10 cellular contexts compared by ENCODE assay signal in genomic region chr2:160381425-160381951, GRCh38.
DNase-seq lines count a peak whose midpoint lies in the region; ATAC-seq and TF ChIP-seq lines count a peak whose summit lies in the region.
"Had no signal": no experiment of that assay in that cellular context is flagged by ENCODE, and none has a peak within 500 bp of the region (broad histone marks: within the 10 kb centered on the region; RNA-seq: fewer than 3 reads in every experiment).

No MANE protein-coding gene starts in this region.

- WGBS in gastroesophageal sphincter (ENCODE audit: low coverage in 1 of 2), 2 donors = 26 to 38% methylated on average over 5 of the region's 5 CpGs
- WGBS in trophoblast cell (ENCODE audit: extremely low coverage, insufficient coverage, insufficient read length) = no CpG with 5 or more reads among the region's 5 CpGs

- DNase-seq in CD8-positive, alpha-beta memory T cell = no peak
- DNase-seq in trophoblast cell = peak in 1 of 2 donors; percentile 61
- DNase-seq in amniotic stem cell (lab: John Stamatoyannopoulos, UW) = no peak

- no peak overlapping the region for H3K9ac ChIP-seq in trophoblast cell (ENCODE audit: low read length)
- H3K9ac ChIP-seq: KMS-11, neural progenitor cell had no signal

- no peak overlapping the region for H3K14ac ChIP-seq in trophoblast cell (ENCODE audit: low read length)

- H3K79me1 ChIP-seq in trophoblast cell (ENCODE audit: low read length) = no peaks in the 10 kb centered on the region

- H3K4me2 ChIP-seq in trophoblast cell (ENCODE audit: low read length) = no peak overlapping the region
- H3K4me2 ChIP-seq: KMS-11, neural progenitor cell had no signal

- peak overlapping the region; percentile 92 for H3K4ac ChIP-seq in trophoblast cell (ENCODE audit: low read depth, low read length)

- no peak overlapping the region for H3K27ac ChIP-seq in CD8-positive, alpha-beta memory T cell (ENCODE audit: low read depth, low read length)
- peak overlapping the region; percentile 53 to 74 (median 63) for H3K27ac ChIP-seq in gastroesophageal sphincter
- H3K27ac ChIP-seq in trophoblast cell (ENCODE audit: low read depth, low read length) = no peak overlapping the region
- H3K27ac ChIP-seq: KMS-11, neural progenitor cell had no signal

- H4K91ac ChIP-seq in trophoblast cell (ENCODE audit: low read depth, low read length) = no peak overlapping the region

- H3K9me3 ChIP-seq in CD8-positive, alpha-beta memory T cell (ENCODE audit: low read length) = no peaks in the 10 kb centered on the region
- H3K9me3 ChIP-seq in gastroesophageal sphincter (no peaks in the 10 kb centered on the region), trophoblast cell (ENCODE audit: insufficient read depth, low read depth, low read length) (no peaks in the 10 kb centered on the region)

- H3K4me3 ChIP-seq in CD8-positive, alpha-beta memory T cell (ENCODE audit: low read length) = no peak overlapping the region
- no peak overlapping the region for H3K4me3 ChIP-seq in gastroesophageal sphincter
- H3K4me3 ChIP-seq in trophoblast cell (ENCODE audit: low read depth, low read length) = no peak overlapping the region
- H3K4me3 ChIP-seq: neural progenitor cell had no signal

- peaks cover 23% of the 10 kb centered on the region for H3K79me2 ChIP-seq in trophoblast cell (ENCODE audit: control insufficient read depth, insufficient read depth, low read length, poor library complexity)

- peak overlapping the region in 5 of 7 donors; percentile 2 to 48 (median 34) for H3K4me3 Mint-ChIP-seq in CD8-positive, alpha-beta memory T cell
- H3K4me3 Mint-ChIP-seq: neural progenitor cell had no signal

- TF ChIP-seq POLR2A in gastroesophageal sphincter (IDR thresholded peaks at IDR 0.05) = no peak

- H4K12ac ChIP-seq in trophoblast cell (ENCODE audit: low read depth, low read length) = no peak overlapping the region

- H3K23ac ChIP-seq in trophoblast cell (ENCODE audit: low read length) = no peak overlapping the region

- H3K27me3 ChIP-seq in CD8-positive, alpha-beta memory T cell (ENCODE audit: insufficient read depth, low read length, poor library complexity, severe bottlenecking) = no peaks in the 10 kb centered on the region
- no peaks in the 10 kb centered on the region for H3K27me3 ChIP-seq in gastroesophageal sphincter
- no peaks in the 10 kb centered on the region for H3K27me3 ChIP-seq in trophoblast cell (ENCODE audit: insufficient read depth, low read length)
- H3K27me3 ChIP-seq: neural progenitor cell had no signal

- POLR2A ChIA-PET in CD8-positive, alpha-beta memory T cell (lab: Charles Lee) = interaction anchor here (0.6 kb wide), 1 partner anchor 9 kb away, joined by 4 read pairs; no protein-coding TSS in a partner anchor

- H3K4me1 ChIP-seq in CD8-positive, alpha-beta memory T cell (ENCODE audit: insufficient read depth, low read length) = peaks cover 65% of the 10 kb centered on the region
- peaks cover 35 to 94% (median 44%) of the 10 kb centered on the region in 3 donors for H3K4me1 ChIP-seq in gastroesophageal sphincter
- peaks cover 7% of the 10 kb centered on the region in 2 experiments for H3K4me1 ChIP-seq in trophoblast cell (ENCODE audit: control insufficient read depth in 1 of 2, insufficient read depth in 2 of 2, low read length in 2 of 2)

- no peak for ATAC-seq in SK-N-SH treated with all-trans-retinoic acid at 6 μM for 48 hours
- ATAC-seq in gastroesophageal sphincter = peak; percentile 34
- ATAC-seq in HG02763 (IDR thresholded peaks at IDR 0.05; ENCODE audit: unreplicated experiment) = no peak
- ATAC-seq in GM19395 (IDR thresholded peaks at IDR 0.05; ENCODE audit: unreplicated experiment) = no peak
- ATAC-seq in HG03097 (IDR thresholded peaks at IDR 0.05; ENCODE audit: low FRiP score, unreplicated experiment) = no peak

- H2AFZ ChIP-seq in trophoblast cell (ENCODE audit: insufficient read depth, low read length, poor library complexity) = no peak overlapping the region
- H2AFZ ChIP-seq: neural progenitor cell had no signal

- peak overlapping the region in 7 of 8 donors; percentile 47 to 81 (median 71) for H3K27ac Mint-ChIP-seq in CD8-positive, alpha-beta memory T cell
- H3K27ac Mint-ChIP-seq: neural progenitor cell had no signal

- no peak for TF ChIP-seq EP300 in gastroesophageal sphincter (IDR thresholded peaks at IDR 0.05)

- CTCF ChIA-PET in CD8-positive, alpha-beta memory T cell (lab: Charles Lee) = no interaction called here

- no peaks in the 10 kb centered on the region for H3K9me3 Mint-ChIP-seq in CD8-positive, alpha-beta memory T cell
- H3K9me3 Mint-ChIP-seq: neural progenitor cell had no signal

- no peaks in the 10 kb centered on the region for H3K27me3 Mint-ChIP-seq in CD8-positive, alpha-beta memory T cell

- no peaks in the 10 kb centered on the region for H3K36me3 ChIP-seq in CD8-positive, alpha-beta memory T cell (ENCODE audit: insufficient read depth, low read length)
- H3K36me3 ChIP-seq in gastroesophageal sphincter = no peaks in the 10 kb centered on the region
- peaks cover 0 to 4% of the 10 kb centered on the region in 2 experiments for H3K36me3 ChIP-seq in trophoblast cell (ENCODE audit: control insufficient read depth in 1 of 2, insufficient read depth in 2 of 2, low read length in 2 of 2)
- H3K36me3 ChIP-seq: neural progenitor cell had no signal

- no peak overlapping the region for H4K8ac ChIP-seq in trophoblast cell (ENCODE audit: low read depth, low read length)

- H2AK5ac ChIP-seq in trophoblast cell (ENCODE audit: low read length) = no peak overlapping the region

- peaks cover 74 to 97% (median 95%) of the 10 kb centered on the region in 3 donors for H3K4me1 Mint-ChIP-seq in CD8-positive, alpha-beta memory T cell

- H2BK120ac ChIP-seq in trophoblast cell (ENCODE audit: insufficient read depth, low read length, poor library complexity) = no peak overlapping the region

- H2BK12ac ChIP-seq in trophoblast cell (ENCODE audit: low read length) = no peak overlapping the region

- H3K18ac ChIP-seq in trophoblast cell (ENCODE audit: low read length) = no peak overlapping the region

- H2BK5ac ChIP-seq in trophoblast cell (ENCODE audit: low read depth, low read length, poor library complexity) = no peak overlapping the region

- peaks cover 0 to 6% (median 1%) of the 10 kb centered on the region in 3 donors for H3K36me3 Mint-ChIP-seq in CD8-positive, alpha-beta memory T cell
- H3K36me3 Mint-ChIP-seq: neural progenitor cell had no signal

- TF ChIP-seq CTCF in gastroesophageal sphincter (IDR thresholded peaks at IDR 0.05) = no peak

TF ChIP-seq in SK-N-SH treated with all-trans-retinoic acid at 6 μM for 48 hours, 23 proteins besides CTCF, POLR2A, EP300 and RAD21:
- TF ChIP-seq PPARA (CRISPR knock-in tag; IDR thresholded peaks at IDR 0.05; ENCODE audit: borderline replicate concordance) (no peak), ISL1 (CRISPR knock-in tag; IDR thresholded peaks at IDR 0.05) (peak; percentile 65)
- TF ChIP-seq, protein P1, sequence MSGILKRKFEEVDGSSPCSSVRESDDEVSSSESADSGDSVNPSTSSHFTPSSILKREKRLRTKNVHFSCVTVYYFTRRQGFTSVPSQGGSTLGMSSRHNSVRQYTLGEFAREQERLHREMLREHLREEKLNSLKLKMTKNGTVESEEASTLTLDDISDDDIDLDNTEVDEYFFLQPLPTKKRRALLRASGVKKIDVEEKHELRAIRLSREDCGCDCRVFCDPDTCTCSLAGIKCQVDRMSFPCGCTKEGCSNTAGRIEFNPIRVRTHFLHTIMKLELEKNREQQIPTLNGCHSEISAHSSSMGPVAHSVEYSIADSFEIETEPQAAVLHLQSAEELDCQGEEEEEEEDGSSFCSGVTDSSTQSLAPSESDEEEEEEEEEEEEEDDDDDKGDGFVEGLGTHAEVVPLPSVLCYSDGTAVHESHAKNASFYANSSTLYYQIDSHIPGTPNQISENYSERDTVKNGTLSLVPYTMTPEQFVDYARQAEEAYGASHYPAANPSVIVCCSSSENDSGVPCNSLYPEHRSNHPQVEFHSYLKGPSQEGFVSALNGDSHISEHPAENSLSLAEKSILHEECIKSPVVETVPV (CRISPR knock-in tag; IDR thresholded peaks at IDR 0.05) = no peak

Comparison
In these comparisons a context has a peak if more than half of its experiments do, and no peak if none do; other contexts are left out.
1. H3K27ac ChIP-seq: peak in gastroesophageal sphincter (4 of 4); none in CD8-positive, alpha-beta memory T cell (single experiment) and trophoblast cell (single experiment).